In genomic region chr7:123652406-123652805, GRCh38 we compare ENCODE assay signal across 26 cellular contexts. TPM values are rescaled to one million over a fixed set of nuclear protein-coding genes. Genes with fewer than 3 reads are reported as not detected.
"Had no signal": no experiment of that assay in that cellular context is flagged by ENCODE, and none has a peak within 500 bp of the region (broad histone marks: within the 10 kb centered on the region; RNA-seq: fewer than 3 reads in every experiment).

No MANE protein-coding gene starts in this region.

- H3K36me3 ChIP-seq: brain microvascular endothelial cell, cardiac muscle cell, SJCRH30 had no signal

- H3K4me3 ChIP-seq: cardiac muscle cell, SJCRH30 had no signal

- H3K9me3 ChIP-seq: SJCRH30 had no signal

- H3K27ac ChIP-seq: brain microvascular endothelial cell, cardiac muscle cell, SJCRH30 had no signal

- DNase-seq: activated CD4-positive, alpha-beta T cell treated with anti-CD3 and anti-CD28 coated beads, Interleukin-2, amount 10 ng/mL, durations not matched to agents 24 days and 14 days; activated CD4-positive, alpha-beta T cell treated with anti-CD3 and anti-CD28 coated beads, Interleukin-2, amount 50 U/mL, for 48 hours; activated CD4-positive, CD25-positive, alpha-beta regulatory T cell treated with anti-CD3 and anti-CD28 coated beads, Interleukin-2, amount 50 U/mL, for 72 hours; activated CD8-positive, alpha-beta memory T cell treated with anti-CD3 and anti-CD28 coated beads, Interleukin-2, amount 10 ng/mL, durations not matched to agents 7 days and 5 days; activated effector memory CD4-positive, alpha-beta T cell treated with anti-CD3 and anti-CD28 coated beads, Interleukin-2, amount 50 U/mL, for 16 hours; activated naive CD4-positive, alpha-beta T cell treated with anti-CD3 and anti-CD28 coated beads for 36 hours; activated T-cell treated with anti-CD3 and anti-CD28 coated beads, Interleukin-2, amount 50 U/mL, for 4 hours; amygdala; brain microvascular endothelial cell; Kasumi-1; KBM-7; NCI-H1105 treated with DMSO at 0.1 percent for 48 hours; NCI-H1436 treated with DMSO at 0.1 percent for 48 hours; NCI-H187; NCI-H2081; NCI-H524 treated with DMSO at 0.1 percent for 48 hours; NCI-H748 treated with DMSO at 0.1 percent for 48 hours; Right ventricle myocardium superior; RPMI8226; SJCRH30; T-helper 17 cell; T-helper 9 cell had no signal

- ATAC-seq: activated CD8-positive, alpha-beta memory T cell treated with anti-CD3 and anti-CD28 coated beads, Interleukin-2, amount 10 ng/mL, durations not matched to agents 7 days and 5 days; activated T-cell treated with anti-CD3 and anti-CD28 coated beads, Interleukin-2, amount 50 U/mL, for 4 hours; T-helper 17 cell; WTC11 had no signal

- H3K27me3 ChIP-seq: brain microvascular endothelial cell, cardiac muscle cell, SJCRH30 had no signal

RNA-seq across cellular contexts. Expression of gene LMOD2, which starts 3.3 kb away (rescaled TPM):
- total RNA-seq: activated CD4-positive, alpha-beta T cell treated with anti-CD3 and anti-CD28 coated beads, Interleukin-2, amount 10 ng/mL, durations not matched to agents 24 days and 14 days; activated CD8-positive, alpha-beta memory T cell treated with anti-CD3 and anti-CD28 coated beads, Interleukin-2, amount 10 ng/mL, durations not matched to agents 7 days and 5 days; activated naive CD4-positive, alpha-beta T cell treated with anti-CD3 and anti-CD28 coated beads for 36 hours; activated T-cell treated with anti-CD3 and anti-CD28 coated beads, Interleukin-2, amount 50 U/mL, for 4 hours; astrocyte; OCI-LY7; T-helper 17 cell; WTC11 had no signal

RNA-seq across cellular contexts. Expression of gene ASB15, which starts 50.8 kb away (rescaled TPM):
- total RNA-seq: activated CD4-positive, alpha-beta T cell treated with anti-CD3 and anti-CD28 coated beads, Interleukin-2, amount 10 ng/mL, durations not matched to agents 24 days and 14 days; activated CD8-positive, alpha-beta memory T cell treated with anti-CD3 and anti-CD28 coated beads, Interleukin-2, amount 10 ng/mL, durations not matched to agents 7 days and 5 days; activated naive CD4-positive, alpha-beta T cell treated with anti-CD3 and anti-CD28 coated beads for 36 hours; activated T-cell treated with anti-CD3 and anti-CD28 coated beads, Interleukin-2, amount 50 U/mL, for 4 hours; astrocyte; cardiac muscle cell; OCI-LY7; SJCRH30; T-helper 17 cell; WTC11 had no signal
